In the genomic region with DNA sequence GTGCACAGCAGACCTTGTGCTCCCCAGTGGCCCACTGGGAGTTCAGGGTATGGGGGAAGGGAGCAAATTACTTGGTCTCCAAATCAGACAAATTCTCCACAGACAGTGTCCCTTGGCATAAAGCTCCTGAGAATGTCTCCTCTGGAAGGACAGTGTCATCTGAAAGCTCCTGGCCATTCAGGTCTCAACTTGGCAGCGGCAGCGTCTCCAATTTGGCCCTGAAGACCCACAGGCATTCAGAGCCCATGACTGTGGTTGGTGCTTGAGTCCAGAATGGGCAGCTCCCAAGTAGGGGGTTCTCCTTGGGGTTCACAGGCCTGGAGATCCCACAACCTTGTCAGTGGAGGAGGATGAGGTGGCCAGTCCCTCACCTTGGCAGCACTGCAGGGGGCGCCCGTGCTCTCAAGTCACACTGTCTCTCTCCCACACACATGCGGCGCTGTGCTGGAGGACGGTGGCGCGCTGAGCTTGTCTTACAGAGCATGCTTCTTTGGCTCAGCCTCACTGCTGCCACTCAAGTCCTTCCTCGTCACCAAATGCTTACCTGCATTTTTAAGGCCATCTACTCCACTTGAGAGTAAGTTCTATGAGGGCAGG, we compare ENCODE assay signal across 1 cellular context.
TF ChIP-seq lines count a peak whose summit lies in the region.

No MANE protein-coding gene starts in this region.

TF ChIP-seq in HepG2, 621 proteins besides CTCF, POLR2A, EP300 and RAD21 (continued from another document and continues in another):
- TF ChIP-seq GRHL1 (CRISPR knock-in tag; conservative IDR thresholded peaks at IDR 0.05), result no peak
- TF ChIP-seq MAZ (IDR thresholded peaks at IDR 0.05; ENCODE audit: borderline replicate concordance, low read depth, low read length), result no peak
- no peak for TF ChIP-seq MAZ (CRISPR knock-in tag; IDR thresholded peaks at IDR 0.05; ENCODE audit: low read depth)
- TF ChIP-seq, protein P1, sequence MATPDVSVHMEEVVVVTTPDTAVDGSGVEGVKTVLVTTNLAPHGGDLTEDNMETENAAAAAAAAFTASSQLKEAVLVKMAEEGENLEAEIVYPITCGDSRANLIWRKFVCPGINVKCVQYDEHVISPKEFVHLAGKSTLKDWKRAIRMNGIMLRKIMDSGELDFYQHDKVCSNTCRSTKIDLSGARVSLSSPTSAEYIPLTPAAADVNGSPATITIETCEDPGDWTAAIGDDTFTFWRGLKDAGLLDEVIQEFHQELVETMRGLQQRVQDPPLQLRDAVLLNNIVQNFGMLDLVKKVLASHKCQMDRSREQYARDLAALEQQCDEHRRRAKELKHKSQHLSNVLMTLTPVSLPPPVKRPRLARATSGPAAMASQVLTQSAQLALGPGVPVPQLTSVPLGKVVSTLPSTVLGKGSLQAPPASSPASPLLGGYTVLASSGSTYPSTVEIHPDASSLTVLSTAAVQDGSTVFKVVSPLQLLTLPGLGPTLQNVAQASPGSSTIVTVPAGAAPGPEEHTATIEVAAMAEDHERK (CRISPR knock-in tag; IDR thresholded peaks at IDR 0.05; ENCODE audit: low read depth), result no peak
- no peak for TF ChIP-seq ZNF24 (IDR thresholded peaks at IDR 0.05)
- TF ChIP-seq ZSCAN20 (CRISPR knock-in tag; IDR thresholded peaks at IDR 0.05; ENCODE audit: borderline replicate concordance), result no peak
- no peak for TF ChIP-seq ZNF790 (CRISPR knock-in tag; IDR thresholded peaks at IDR 0.05; ENCODE audit: borderline replicate concordance)
- TF ChIP-seq CREM (IDR thresholded peaks at IDR 0.05), result no peak
- no peak for TF ChIP-seq CREM (CRISPR knock-in tag; IDR thresholded peaks at IDR 0.05)
- no peak for TF ChIP-seq ZBTB3 (CRISPR knock-in tag; IDR thresholded peaks at IDR 0.05; ENCODE audit: borderline replicate concordance, low read depth)
- no peak for TF ChIP-seq MIER2 (CRISPR knock-in tag; IDR thresholded peaks at IDR 0.05)
- peak; percentile 90 for TF ChIP-seq ZBTB38 (CRISPR knock-in tag; IDR thresholded peaks at IDR 0.05)
- TF ChIP-seq GABPB1 (CRISPR knock-in tag; IDR thresholded peaks at IDR 0.05), result 0 out of 2 replicates have a peak, but pooled peaks have one; percentile 18
- TF ChIP-seq, protein P2, sequence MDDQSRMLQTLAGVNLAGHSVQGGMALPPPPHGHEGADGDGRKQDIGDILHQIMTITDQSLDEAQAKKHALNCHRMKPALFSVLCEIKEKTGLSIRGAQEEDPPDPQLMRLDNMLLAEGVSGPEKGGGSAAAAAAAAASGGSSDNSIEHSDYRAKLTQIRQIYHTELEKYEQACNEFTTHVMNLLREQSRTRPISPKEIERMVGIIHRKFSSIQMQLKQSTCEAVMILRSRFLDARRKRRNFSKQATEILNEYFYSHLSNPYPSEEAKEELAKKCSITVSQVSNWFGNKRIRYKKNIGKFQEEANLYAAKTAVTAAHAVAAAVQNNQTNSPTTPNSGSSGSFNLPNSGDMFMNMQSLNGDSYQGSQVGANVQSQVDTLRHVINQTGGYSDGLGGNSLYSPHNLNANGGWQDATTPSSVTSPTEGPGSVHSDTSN (CRISPR knock-in tag; IDR thresholded peaks at IDR 0.05; ENCODE audit: borderline replicate concordance), result no peak
- TF ChIP-seq PHF21A (CRISPR knock-in tag; IDR thresholded peaks at IDR 0.05), result no peak
- TF ChIP-seq RELA (CRISPR knock-in tag; IDR thresholded peaks at IDR 0.05), result no peak
- TF ChIP-seq SAP130 (CRISPR knock-in tag; IDR thresholded peaks at IDR 0.05; ENCODE audit: low read depth), result peak; percentile 55; the same call in 1 of the 2 replicates
- TF ChIP-seq BCLAF1 (IDR thresholded peaks at IDR 0.05), result no peak
- no peak for TF ChIP-seq NFATC3 (CRISPR knock-in tag; IDR thresholded peaks at IDR 0.05)
- TF ChIP-seq KLF9 (CRISPR knock-in tag; IDR thresholded peaks at IDR 0.05; ENCODE audit: low read depth), result no peak
- TF ChIP-seq CCAR2 (optimal IDR thresholded peaks at IDR 0.05; ENCODE audit: low read depth, low read length), result no peak
- no peak for TF ChIP-seq MBNL3 (CRISPR knock-in tag; conservative IDR thresholded peaks at IDR 0.05)
- no peak for TF ChIP-seq ZNF33B (CRISPR knock-in tag; IDR thresholded peaks at IDR 0.05)
- TF ChIP-seq NAIF1 (CRISPR knock-in tag; IDR thresholded peaks at IDR 0.05; ENCODE audit: borderline replicate concordance), result no peak
- TF ChIP-seq MYC (CRISPR knock-in tag; IDR thresholded peaks at IDR 0.05; ENCODE audit: borderline replicate concordance), result 0 out of 2 replicates have a peak, but pooled peaks have one; percentile 43
- TF ChIP-seq ZNF720 (CRISPR knock-in tag; IDR thresholded peaks at IDR 0.05), result no peak
- no peak for TF ChIP-seq KDM3A (CRISPR knock-in tag; IDR thresholded peaks at IDR 0.05; ENCODE audit: low read depth)
- TF ChIP-seq SRY (CRISPR knock-in tag; IDR thresholded peaks at IDR 0.05), result no peak
- TF ChIP-seq, protein P3, sequence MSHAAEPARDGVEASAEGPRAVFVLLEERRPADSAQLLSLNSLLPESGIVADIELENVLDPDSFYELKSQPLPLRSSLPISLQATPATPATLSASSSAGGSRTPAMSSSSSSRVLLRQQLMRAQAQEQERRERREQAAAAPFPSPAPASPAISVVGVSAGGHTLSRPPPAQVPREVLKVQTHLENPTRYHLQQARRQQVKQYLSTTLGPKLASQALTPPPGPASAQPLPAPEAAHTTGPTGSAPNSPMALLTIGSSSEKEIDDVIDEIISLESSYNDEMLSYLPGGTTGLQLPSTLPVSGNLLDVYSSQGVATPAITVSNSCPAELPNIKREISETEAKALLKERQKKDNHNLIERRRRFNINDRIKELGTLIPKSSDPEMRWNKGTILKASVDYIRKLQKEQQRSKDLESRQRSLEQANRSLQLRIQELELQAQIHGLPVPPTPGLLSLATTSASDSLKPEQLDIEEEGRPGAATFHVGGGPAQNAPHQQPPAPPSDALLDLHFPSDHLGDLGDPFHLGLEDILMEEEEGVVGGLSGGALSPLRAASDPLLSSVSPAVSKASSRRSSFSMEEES (CRISPR knock-in tag; IDR thresholded peaks at IDR 0.05), result no peak
- no peak for TF ChIP-seq ZNF644 (CRISPR knock-in tag; IDR thresholded peaks at IDR 0.05; ENCODE audit: low read depth)
- TF ChIP-seq SNAI1 (CRISPR knock-in tag; IDR thresholded peaks at IDR 0.05; ENCODE audit: borderline replicate concordance), result no peak
- TF ChIP-seq NFKBIZ (CRISPR knock-in tag; IDR thresholded peaks at IDR 0.05), result no peak
- TF ChIP-seq HNF4A (CRISPR knock-in tag; IDR thresholded peaks at IDR 0.05), result no peak
- TF ChIP-seq ZNF44 (CRISPR knock-in tag; IDR thresholded peaks at IDR 0.05), result no peak
- TF ChIP-seq ZNF276 (CRISPR knock-in tag; IDR thresholded peaks at IDR 0.05; ENCODE audit: low read depth), result 0 out of 2 replicates have a peak, but pooled peaks have one; percentile 42
- TF ChIP-seq STAG1 (CRISPR knock-in tag; IDR thresholded peaks at IDR 0.05), result peak; percentile 87
- TF ChIP-seq GPBP1L1 (CRISPR knock-in tag; IDR thresholded peaks at IDR 0.05), result no peak
- 0 out of 2 replicates have a peak, but pooled peaks have one; percentile 47 for TF ChIP-seq FOXC1 (CRISPR knock-in tag; IDR thresholded peaks at IDR 0.05; ENCODE audit: borderline replicate concordance)
- no peak for TF ChIP-seq MLXIP (CRISPR knock-in tag; IDR thresholded peaks at IDR 0.05; ENCODE audit: borderline replicate concordance)
- TF ChIP-seq ARID2 (CRISPR knock-in tag; IDR thresholded peaks at IDR 0.05; ENCODE audit: borderline replicate concordance), result no peak
- peak; percentile 95 for TF ChIP-seq XRCC5 (optimal IDR thresholded peaks at IDR 0.05; ENCODE audit: low read length)
- no peak for TF ChIP-seq MXD1 (CRISPR knock-in tag; IDR thresholded peaks at IDR 0.05)
- no peak for TF ChIP-seq ZNF652 (CRISPR knock-in tag; IDR thresholded peaks at IDR 0.05; ENCODE audit: borderline replicate concordance, low read depth)
- no peak for TF ChIP-seq ELF4 (CRISPR knock-in tag; IDR thresholded peaks at IDR 0.05; ENCODE audit: borderline replicate concordance)
- no peak for TF ChIP-seq DBP (CRISPR knock-in tag; IDR thresholded peaks at IDR 0.05; ENCODE audit: not compliant biosample characterization)
